12 cellular contexts compared by ENCODE assay signal in genomic region chr12:3170423-3171194, GRCh38.
DNase-seq lines count a peak whose midpoint lies in the region; ATAC-seq, FAIRE-seq and TF ChIP-seq lines count a peak whose summit lies in the region.
"Had no signal": no experiment of that assay in that cellular context is flagged by ENCODE, and none has a peak within 500 bp of the region (broad histone marks: within the 10 kb centered on the region; RNA-seq: fewer than 3 reads in every experiment).

No MANE protein-coding gene starts in this region.

- H3K4me3 Mint-ChIP-seq in nephron progenitor cell: no peak overlapping the region
- H3K4me3 Mint-ChIP-seq in activated naive CD4-positive, alpha-beta T cell treated with anti-CD3 and anti-CD28 coated beads for 36 hours: no peak overlapping the region
- H3K4me3 Mint-ChIP-seq in naive thymus-derived CD8-positive, alpha-beta T cell: no peak overlapping the region
- H3K4me3 Mint-ChIP-seq: stimulated activated naive CD8-positive, alpha-beta T cell treated with anti-CD3 and anti-CD28 coated beads, Interleukin-15, Interleukin-2, amounts not matched to agents 100 ng/mL and 50 ng/mL, for 24 hours had no signal

- CTCF ChIA-PET in activated naive CD4-positive, alpha-beta T cell treated with anti-CD3 and anti-CD28 coated beads for 36 hours (lab: Charles Lee): no interaction called here

- H3K27ac Mint-ChIP-seq in nephron progenitor cell: no peak overlapping the region
- H3K27ac Mint-ChIP-seq in activated naive CD4-positive, alpha-beta T cell treated with anti-CD3 and anti-CD28 coated beads for 36 hours: no peak overlapping the region
- H3K27ac Mint-ChIP-seq in naive thymus-derived CD8-positive, alpha-beta T cell: no peak overlapping the region
- H3K27ac Mint-ChIP-seq: stimulated activated naive CD8-positive, alpha-beta T cell treated with anti-CD3 and anti-CD28 coated beads, Interleukin-15, Interleukin-2, amounts not matched to agents 100 ng/mL and 50 ng/mL, for 24 hours had no signal

- no peak for ATAC-seq in naive thymus-derived CD8-positive, alpha-beta T cell

- TF ChIP-seq POLR2A in H54 (IDR thresholded peaks at IDR 0.05; ENCODE audit: low read depth, low read length): no peak

- POLR2A ChIA-PET in naive thymus-derived CD8-positive, alpha-beta T cell (lab: Charles Lee): no interaction called here

- peaks cover 82% of the 10 kb centered on the region for H3K4me1 Mint-ChIP-seq in nephron progenitor cell
- H3K4me1 Mint-ChIP-seq in activated naive CD4-positive, alpha-beta T cell treated with anti-CD3 and anti-CD28 coated beads for 36 hours (ENCODE audit: low read depth): no peaks in the 10 kb centered on the region
- H3K4me1 Mint-ChIP-seq in naive thymus-derived CD8-positive, alpha-beta T cell: peaks cover 0 to 2% (median under 1%) of the 10 kb centered on the region in 4 donors

- intact Hi-C loops in activated naive CD4-positive, alpha-beta T cell treated with anti-CD3 and anti-CD28 coated beads for 36 hours (cut with micrococcal nuclease): no loop called here

- peaks cover 10% of the 10 kb centered on the region for H3K27me3 Mint-ChIP-seq in nephron progenitor cell (ENCODE audit: low read depth, poor library complexity)
- no peaks in the 10 kb centered on the region for H3K27me3 Mint-ChIP-seq in activated naive CD4-positive, alpha-beta T cell treated with anti-CD3 and anti-CD28 coated beads for 36 hours (ENCODE audit: low read depth)
- peaks cover 5 to 26% (median 6%) of the 10 kb centered on the region in 5 donors for H3K27me3 Mint-ChIP-seq in naive thymus-derived CD8-positive, alpha-beta T cell

- no peak for TF ChIP-seq CTCF in fibroblast of pulmonary artery (IDR thresholded peaks at IDR 0.05; ENCODE audit: low read length, missing control alignments)
- TF ChIP-seq CTCF in nephron progenitor cell (IDR thresholded peaks at IDR 0.05): no peak

- H3K4me3 ChIP-seq in fibroblast of pulmonary artery (replicated peaks; ENCODE audit: low read depth, low read length): no peak overlapping the region
- H3K4me3 ChIP-seq: spleen had no signal

- DNase-seq in H54 (ENCODE audit: insufficient read length, low spot score) (peak; percentile 93), T1000 (lab: John Stamatoyannopoulos, UW) (peak; percentile 51), fibroblast of pulmonary artery (ENCODE audit: low read depth) (peak; percentile 88), smooth muscle cell of the brain vasculature (ENCODE audit: low read depth, low spot score) (peak; percentile 39), nephron progenitor cell (no peak), NCI-H187 (lab: John Stamatoyannopoulos, UW) (no peak)
- DNase-seq in activated naive CD4-positive, alpha-beta T cell treated with anti-CD3 and anti-CD28 coated beads for 36 hours: no peak
- no peak for DNase-seq in naive thymus-derived CD8-positive, alpha-beta T cell
- DNase-seq: activated naive CD4-positive, alpha-beta T cell; NCI-H1048; spleen had no signal

- no peaks in the 10 kb centered on the region for H3K36me3 Mint-ChIP-seq in nephron progenitor cell (ENCODE audit: low read depth)
- H3K36me3 Mint-ChIP-seq in activated naive CD4-positive, alpha-beta T cell treated with anti-CD3 and anti-CD28 coated beads for 36 hours (ENCODE audit: low read depth): no peaks in the 10 kb centered on the region
- no peaks in the 10 kb centered on the region for H3K36me3 Mint-ChIP-seq in naive thymus-derived CD8-positive, alpha-beta T cell

- peak; percentile 88 for FAIRE-seq in H54 (lab: Jason Lieb, UNC)

- H3K9me3 Mint-ChIP-seq in nephron progenitor cell: no peaks in the 10 kb centered on the region
- no peaks in the 10 kb centered on the region for H3K9me3 Mint-ChIP-seq in activated naive CD4-positive, alpha-beta T cell treated with anti-CD3 and anti-CD28 coated beads for 36 hours
- H3K9me3 Mint-ChIP-seq in naive thymus-derived CD8-positive, alpha-beta T cell: peaks cover 0 to 1% (median 0%) of the 10 kb centered on the region in 9 donors
- H3K9me3 Mint-ChIP-seq: stimulated activated naive CD8-positive, alpha-beta T cell treated with anti-CD3 and anti-CD28 coated beads, Interleukin-15, Interleukin-2, amounts not matched to agents 100 ng/mL and 50 ng/mL, for 24 hours had no signal

Comparison
In these comparisons a context has a peak if more than half of its experiments do, and no peak if none do; other contexts are left out.
1. DNase-seq: peak in H54 (single experiment), T1000 (single experiment), fibroblast of pulmonary artery (single experiment) and smooth muscle cell of the brain vasculature (single experiment); none in nephron progenitor cell (single experiment), activated naive CD4-positive, alpha-beta T cell treated with anti-CD3 and anti-CD28 coated beads for 36 hours (single experiment), NCI-H187 (0 of 2) and naive thymus-derived CD8-positive, alpha-beta T cell (0 of 10).